9 cellular contexts compared by ENCODE assay signal in genomic region chr3:48560648-48561018, GRCh38. TPM values are rescaled to one million over a fixed set of nuclear protein-coding genes. Genes with fewer than 3 reads are reported as not detected.
DNase-seq lines count a peak whose midpoint lies in the region; ATAC-seq and TF ChIP-seq lines count a peak whose summit lies in the region.
"Had no signal": no experiment of that assay in that cellular context is flagged by ENCODE, and none has a peak within 500 bp of the region (broad histone marks: within the 10 kb centered on the region; RNA-seq: fewer than 3 reads in every experiment).

No MANE protein-coding gene starts in this region.

- peak overlapping the region; percentile 61 for H3K4me2 ChIP-seq in hepatocyte

- no peaks in the 10 kb centered on the region for H3K9me3 Mint-ChIP-seq in stimulated activated effector memory CD8-positive, alpha-beta T cell treated with anti-CD3 and anti-CD28 coated beads, Interleukin-12 subunit alpha, Interleukin-12 subunit beta, amount 100 ng/mL, for 72 hours

- 54% methylated on average over 3 of the region's 5 CpGs for WGBS in hepatocyte (ENCODE audit: low lambda C conversion rate, missing lambda C conversion rate)

- peaks cover 79% of the 10 kb centered on the region for H3K4me1 Mint-ChIP-seq in stimulated activated effector memory CD8-positive, alpha-beta T cell treated with anti-CD3 and anti-CD28 coated beads, Interleukin-12 subunit alpha, Interleukin-12 subunit beta, amount 100 ng/mL, for 72 hours

- H3K36me3 ChIP-seq in hepatocyte (replicated peaks; ENCODE audit: insufficient read depth, low read depth), result no peaks in the 10 kb centered on the region

- no peak overlapping the region for H3K4me3 ChIP-seq in hepatocyte

- H3K79me2 ChIP-seq in hepatocyte, result peaks cover 6% of the 10 kb centered on the region

- H3K9me3 ChIP-seq in hepatocyte (ENCODE audit: low read depth), result no peaks in the 10 kb centered on the region

- ATAC-seq in stimulated activated effector memory CD8-positive, alpha-beta T cell treated with anti-CD3 and anti-CD28 coated beads, Interleukin-12 subunit alpha, Interleukin-12 subunit beta, amount 100 ng/mL, for 72 hours, result no peak
- ATAC-seq in GM21447 (IDR thresholded peaks at IDR 0.05; ENCODE audit: unreplicated experiment), result no peak
- ATAC-seq: activated CD4-positive, CD25-positive, alpha-beta regulatory T cell treated with anti-CD3 and anti-CD28 coated beads, Interleukin-2, amount 50 U/mL, for 24 hours had no signal

- H3K36me3 Mint-ChIP-seq in stimulated activated effector memory CD8-positive, alpha-beta T cell treated with anti-CD3 and anti-CD28 coated beads, Interleukin-12 subunit alpha, Interleukin-12 subunit beta, amount 100 ng/mL, for 72 hours, result peaks cover 29% of the 10 kb centered on the region

- H3K4me3 Mint-ChIP-seq in stimulated activated effector memory CD8-positive, alpha-beta T cell treated with anti-CD3 and anti-CD28 coated beads, Interleukin-12 subunit alpha, Interleukin-12 subunit beta, amount 100 ng/mL, for 72 hours, result peak overlapping the region; percentile 50

- H3K9me2 ChIP-seq in hepatocyte (replicated peaks; ENCODE audit: insufficient read depth), result no peaks in the 10 kb centered on the region

- no peaks in the 10 kb centered on the region for H3K27me3 ChIP-seq in hepatocyte

- DNase-seq in HK-2 (ENCODE audit: unreplicated experiment) (peak; percentile 35), UCSD-AML1 (lab: John Stamatoyannopoulos, UW; ENCODE audit: unreplicated experiment) (peak; percentile 60), hepatocyte (ENCODE audit: low spot score) (no peak), globus pallidus (ENCODE audit: low spot score) (no peak), 8988T (no peak), kidney glomerular epithelial cell (lab: John Stamatoyannopoulos, UW) (no peak)
- no peak for DNase-seq in stimulated activated effector memory CD8-positive, alpha-beta T cell treated with anti-CD3 and anti-CD28 coated beads, Interleukin-12 subunit alpha, Interleukin-12 subunit beta, amount 100 ng/mL, for 72 hours (ENCODE audit: low spot score in 2 of 2)

- no peak overlapping the region for H3K27ac ChIP-seq in hepatocyte

- no peak for TF ChIP-seq CTCF in hepatocyte (IDR thresholded peaks at IDR 0.05; ENCODE audit: poor library complexity)

- H2AFZ ChIP-seq in hepatocyte, result no peak overlapping the region

- H3K27ac Mint-ChIP-seq in stimulated activated effector memory CD8-positive, alpha-beta T cell treated with anti-CD3 and anti-CD28 coated beads, Interleukin-12 subunit alpha, Interleukin-12 subunit beta, amount 100 ng/mL, for 72 hours, result peak overlapping the region; percentile 87

- no peaks in the 10 kb centered on the region for H4K20me1 ChIP-seq in hepatocyte (ENCODE audit: insufficient read depth, poor library complexity, severe bottlenecking)

- H3K4me1 ChIP-seq in hepatocyte (ENCODE audit: insufficient read depth), result peaks cover 11% of the 10 kb centered on the region

RNA-seq across cellular contexts. Expression of gene UCN2, which starts 2.9 kb away (rescaled TPM):
- total RNA-seq in hepatocyte, result 0.08 and 0.30 TPM in 2 replicates
- polyA plus RNA-seq in hepatocyte, result 1.1 and 1.5 TPM in 2 replicates

RNA-seq across cellular contexts. Expression of gene PFKFB4, which starts 4.0 kb away (rescaled TPM):
- 12.0 and 14.1 TPM in 2 replicates for total RNA-seq in hepatocyte
- polyA plus RNA-seq in hepatocyte, result 8.2 and 9.5 TPM in 2 replicates

RNA-seq across cellular contexts. Expression of gene COL7A1, which starts 34.5 kb away (rescaled TPM):
- total RNA-seq in hepatocyte, result 5.7 and 17.4 TPM in 2 replicates
- 19.6 and 24.7 TPM in 2 replicates for polyA plus RNA-seq in hepatocyte

RNA-seq across cellular contexts. Expression of gene UQCRC1, which starts 48.8 kb away (rescaled TPM):
- 308 and 352 TPM in 2 replicates for total RNA-seq in hepatocyte
- polyA plus RNA-seq in hepatocyte, result 405 and 411 TPM in 2 replicates

RNA-seq across cellular contexts. Expression of gene SHISA5, which starts 56.7 kb away (rescaled TPM):
- total RNA-seq in hepatocyte, result 172 and 192 TPM in 2 replicates
- polyA plus RNA-seq in hepatocyte, result 369 TPM in 2 replicates

Comparison
In these comparisons a context has a peak if more than half of its experiments do, and no peak if none do; other contexts are left out.
1. DNase-seq: peak in HK-2 (single experiment) and UCSD-AML1 (single experiment); none in hepatocyte (single experiment), stimulated activated effector memory CD8-positive, alpha-beta T cell treated with anti-CD3 and anti-CD28 coated beads, Interleukin-12 subunit alpha, Interleukin-12 subunit beta, amount 100 ng/mL, for 72 hours (0 of 2), globus pallidus (single experiment), 8988T (single experiment) and kidney glomerular epithelial cell (single experiment).